In the genomic region with DNA sequence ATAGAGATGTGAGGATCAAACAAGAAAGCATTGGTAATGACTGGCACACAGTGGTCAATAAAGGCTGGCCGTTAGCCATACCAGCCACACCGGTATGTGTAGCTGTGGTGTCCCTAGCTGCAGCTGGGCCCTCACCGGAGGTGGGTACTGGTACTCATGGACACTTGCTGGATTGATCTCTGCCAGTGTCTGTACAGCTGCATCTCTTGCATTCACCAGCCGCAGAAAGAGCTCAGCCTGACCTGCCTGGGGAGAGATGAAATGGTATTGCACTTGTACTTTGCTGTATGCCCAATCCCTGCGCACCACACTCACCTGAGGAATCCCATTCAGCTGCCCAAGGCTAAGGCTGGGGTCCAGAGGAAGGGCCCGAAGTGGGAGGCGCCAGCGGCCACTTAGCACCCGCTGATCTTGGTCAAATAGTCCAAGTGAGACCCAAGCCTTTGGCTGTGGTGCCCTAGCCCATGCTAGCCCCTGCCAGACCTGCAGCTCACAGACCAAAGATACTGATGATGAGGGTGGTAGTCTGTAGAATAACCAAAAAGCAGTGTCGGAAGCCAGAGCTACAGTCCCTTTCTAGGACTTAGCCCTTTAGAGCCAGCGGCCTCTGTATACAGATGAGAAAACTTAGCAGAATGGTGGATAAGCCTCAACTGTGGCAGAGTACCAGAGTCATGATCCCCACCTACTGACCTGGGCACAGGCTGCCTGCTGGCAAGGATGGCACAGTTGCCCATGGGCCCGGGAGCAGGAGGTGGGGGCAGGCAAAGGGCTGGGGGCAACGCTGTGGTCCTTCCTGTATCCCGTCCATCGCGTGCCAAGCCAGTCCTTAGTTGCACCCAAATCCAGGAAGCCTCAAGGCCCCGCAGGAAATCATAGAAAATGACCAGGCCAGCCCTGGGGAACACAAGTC, we compare ENCODE assay signal across 12 cellular contexts. TPM values are rescaled to one million over a fixed set of nuclear protein-coding genes. Genes with fewer than 3 reads are reported as not detected.
DNase-seq lines count a peak whose midpoint lies in the region; ATAC-seq and TF ChIP-seq lines count a peak whose summit lies in the region.
"Had no signal": no experiment of that assay in that cellular context is flagged by ENCODE, and none has a peak within 500 bp of the region (broad histone marks: within the 10 kb centered on the region; RNA-seq: fewer than 3 reads in every experiment).

No MANE protein-coding gene starts in this region.

- no peak for TF ChIP-seq CTCF in WTC11 (IDR thresholded peaks at IDR 0.05)
- TF ChIP-seq CTCF in stomach (IDR thresholded peaks at IDR 0.05) = no peak
- no peak for TF ChIP-seq CTCF in mesothelial cell of epicardium (IDR thresholded peaks at IDR 0.05; ENCODE audit: unreplicated experiment)

- no peak for DNase-seq in T-helper 1 cell
- DNase-seq in WTC11 (ENCODE audit: low spot score) = no peak
- peak in 1 of 3 donors; percentile 61 for DNase-seq in right cardiac atrium
- no peak for DNase-seq in stomach
- no peak for DNase-seq in DMS79 (lab: John Stamatoyannopoulos, UW)
- no peak for DNase-seq in mesothelial cell of epicardium (ENCODE audit: low spot score in 2 of 2, unreplicated experiment in 2 of 2)
- no peak for DNase-seq in cerebellar nuclear complex (lab: John Stamatoyannopoulos, UW)
- DNase-seq: activated effector memory CD4-positive, alpha-beta T cell treated with anti-CD3 and anti-CD28 coated beads, Interleukin-2, amount 50 U/mL, for 16 hours; NCI-H510A; retina had no signal

- peaks cover 35 to 92% (median 79%) of the 10 kb centered on the region in 4 donors for H3K36me3 ChIP-seq in stomach

- no peak for TF ChIP-seq EP300 in stomach (IDR thresholded peaks at IDR 0.05)

- CTCF ChIA-PET in WTC11 (lab: Charles Lee) = interaction anchor here (1.2 kb wide), 1 partner anchor 602 kb away, joined by 3 read pairs; no protein-coding TSS in a partner anchor

- no peaks in the 10 kb centered on the region for H3K9me3 ChIP-seq in right cardiac atrium (ENCODE audit: control insufficient read depth, low read length)
- no peaks in the 10 kb centered on the region for H3K9me3 ChIP-seq in stomach

- H3K27me3 ChIP-seq in right cardiac atrium (ENCODE audit: control insufficient read depth, insufficient read depth) = no peaks in the 10 kb centered on the region
- H3K27me3 ChIP-seq in stomach = no peaks in the 10 kb centered on the region

- H3K36me3 Mint-ChIP-seq in T-helper 1 cell treated with Interleukin-12 subunit alpha and Interleukin-12 subunit beta and Interleukin-4 antibody, amounts not matched to agents 30 μg/mL and 1 μg/mL, for 36 hours (ENCODE audit: low read depth) = peaks cover 22% of the 10 kb centered on the region
- H3K36me3 Mint-ChIP-seq in WTC11 (peaks cover 36% of the 10 kb centered on the region), mesothelial cell of epicardium (peaks cover 28% of the 10 kb centered on the region)

- POLR2A ChIA-PET in WTC11 (lab: Charles Lee) = interaction anchor here (0.6 kb wide), 1 partner anchor 18 kb away, joined by 3 read pairs; no protein-coding TSS in a partner anchor

- no peak for TF ChIP-seq POLR2A in stomach (IDR thresholded peaks at IDR 0.05)

- no peaks in the 10 kb centered on the region for H3K27me3 Mint-ChIP-seq in T-helper 1 cell treated with Interleukin-12 subunit alpha and Interleukin-12 subunit beta and Interleukin-4 antibody, amounts not matched to agents 30 μg/mL and 1 μg/mL, for 36 hours (ENCODE audit: low read depth)
- no peaks in the 10 kb centered on the region for H3K27me3 Mint-ChIP-seq in WTC11 (ENCODE audit: low read depth)
- no peaks in the 10 kb centered on the region for H3K27me3 Mint-ChIP-seq in mesothelial cell of epicardium (ENCODE audit: low read depth)

- H3K4me3 ChIP-seq in right cardiac atrium (ENCODE audit: low read length) (no peak overlapping the region), stomach (no peak overlapping the region)

- WGBS in right cardiac atrium = 84% methylated on average over 17 of the region's 17 CpGs
- 83 to 89% (median 88%) methylated on average over 15 to 17 of the region's 17 CpGs for WGBS in stomach, 5 donors

- ATAC-seq in WTC11 (peak; percentile 2; the same call in 1 of the 2 replicates), right cardiac atrium (peak; percentile 2 to 3)

- H3K27ac ChIP-seq in right cardiac atrium (ENCODE audit: low read length) (peak overlapping the region; percentile 6), stomach (peak overlapping the region in 4 of 5 donors; percentile 47 to 71 (median 52))

- H3K4me1 ChIP-seq in right cardiac atrium (ENCODE audit: control insufficient read depth, insufficient read depth, low read length) (peaks cover 8% of the 10 kb centered on the region), stomach (peaks cover 3 to 27% (median 12%) of the 10 kb centered on the region in 4 donors)

- H3K9me3 Mint-ChIP-seq in T-helper 1 cell treated with Interleukin-12 subunit alpha and Interleukin-12 subunit beta and Interleukin-4 antibody, amounts not matched to agents 30 μg/mL and 1 μg/mL, for 36 hours = no peaks in the 10 kb centered on the region
- H3K9me3 Mint-ChIP-seq in WTC11 (no peaks in the 10 kb centered on the region), mesothelial cell of epicardium (no peaks in the 10 kb centered on the region)
- H3K9me3 Mint-ChIP-seq: T-helper 2 cell treated with Interferon-gamma antibody and Interleukin-4, amounts not matched to agents 5 μg/mL and 100 μg/mL, for 36 hours had no signal

- H3K4me1 Mint-ChIP-seq in T-helper 1 cell treated with Interleukin-12 subunit alpha and Interleukin-12 subunit beta and Interleukin-4 antibody, amounts not matched to agents 30 μg/mL and 1 μg/mL, for 36 hours (ENCODE audit: low read depth) = no peaks in the 10 kb centered on the region
- peaks cover 4% of the 10 kb centered on the region; the same call in 1 of the 2 replicates for H3K4me1 Mint-ChIP-seq in WTC11
- no peaks in the 10 kb centered on the region for H3K4me1 Mint-ChIP-seq in mesothelial cell of epicardium

- intact Hi-C loops in right cardiac atrium (cut with DNase I) = no loop called here
- intact Hi-C loops in stomach (cut with DNase I; ENCODE audit: low total_unique reads) = no loop called here

- H3K4me3 Mint-ChIP-seq in T-helper 1 cell treated with Interleukin-12 subunit alpha and Interleukin-12 subunit beta and Interleukin-4 antibody, amounts not matched to agents 30 μg/mL and 1 μg/mL, for 36 hours = no peak overlapping the region
- H3K4me3 Mint-ChIP-seq in WTC11 (no peak overlapping the region), mesothelial cell of epicardium (no peak overlapping the region)
- H3K4me3 Mint-ChIP-seq: T-helper 2 cell treated with Interferon-gamma antibody and Interleukin-4, amounts not matched to agents 5 μg/mL and 100 μg/mL, for 36 hours had no signal

- peak overlapping the region; percentile 20 for H3K27ac Mint-ChIP-seq in T-helper 1 cell treated with Interleukin-12 subunit alpha and Interleukin-12 subunit beta and Interleukin-4 antibody, amounts not matched to agents 30 μg/mL and 1 μg/mL, for 36 hours
- H3K27ac Mint-ChIP-seq in WTC11 (peak overlapping the region; percentile 84; the same call in 1 of the 2 replicates), mesothelial cell of epicardium (no peak overlapping the region)

TF ChIP-seq in WTC11, 78 proteins besides CTCF, POLR2A, EP300 and RAD21 (continues in another document):
- TF ChIP-seq, protein P1, sequence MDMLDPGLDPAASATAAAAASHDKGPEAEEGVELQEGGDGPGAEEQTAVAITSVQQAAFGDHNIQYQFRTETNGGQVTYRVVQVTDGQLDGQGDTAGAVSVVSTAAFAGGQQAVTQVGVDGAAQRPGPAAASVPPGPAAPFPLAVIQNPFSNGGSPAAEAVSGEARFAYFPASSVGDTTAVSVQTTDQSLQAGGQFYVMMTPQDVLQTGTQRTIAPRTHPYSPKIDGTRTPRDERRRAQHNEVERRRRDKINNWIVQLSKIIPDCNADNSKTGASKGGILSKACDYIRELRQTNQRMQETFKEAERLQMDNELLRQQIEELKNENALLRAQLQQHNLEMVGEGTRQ (CRISPR knock-in tag; IDR thresholded peaks at IDR 0.05) = no peak
- TF ChIP-seq NFATC4 (CRISPR knock-in tag; IDR thresholded peaks at IDR 0.05) (0 out of 2 replicates have a peak, but pooled peaks have one; percentile 3), NR3C1 (CRISPR knock-in tag; conservative IDR thresholded peaks at IDR 0.05; ENCODE audit: low read depth) (no peak), GRHL2 (CRISPR knock-in tag; IDR thresholded peaks at IDR 0.05; ENCODE audit: insufficient replicate concordance, severe bottlenecking) (no peak)
- TF ChIP-seq, protein P2, sequence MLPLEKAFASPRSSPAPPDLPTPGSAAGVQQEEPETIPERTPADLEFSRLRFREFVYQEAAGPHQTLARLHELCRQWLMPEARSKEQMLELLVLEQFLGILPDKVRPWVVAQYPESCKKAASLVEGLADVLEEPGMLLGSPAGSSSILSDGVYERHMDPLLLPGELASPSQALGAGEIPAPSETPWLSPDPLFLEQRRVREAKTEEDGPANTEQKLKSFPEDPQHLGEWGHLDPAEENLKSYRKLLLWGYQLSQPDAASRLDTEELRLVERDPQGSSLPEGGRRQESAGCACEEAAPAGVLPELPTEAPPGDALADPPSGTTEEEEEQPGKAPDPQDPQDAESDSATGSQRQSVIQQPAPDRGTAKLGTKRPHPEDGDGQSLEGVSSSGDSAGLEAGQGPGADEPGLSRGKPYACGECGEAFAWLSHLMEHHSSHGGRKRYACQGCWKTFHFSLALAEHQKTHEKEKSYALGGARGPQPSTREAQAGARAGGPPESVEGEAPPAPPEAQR (CRISPR knock-in tag; IDR thresholded peaks at IDR 0.05) = no peak
- TF ChIP-seq, protein P3, sequence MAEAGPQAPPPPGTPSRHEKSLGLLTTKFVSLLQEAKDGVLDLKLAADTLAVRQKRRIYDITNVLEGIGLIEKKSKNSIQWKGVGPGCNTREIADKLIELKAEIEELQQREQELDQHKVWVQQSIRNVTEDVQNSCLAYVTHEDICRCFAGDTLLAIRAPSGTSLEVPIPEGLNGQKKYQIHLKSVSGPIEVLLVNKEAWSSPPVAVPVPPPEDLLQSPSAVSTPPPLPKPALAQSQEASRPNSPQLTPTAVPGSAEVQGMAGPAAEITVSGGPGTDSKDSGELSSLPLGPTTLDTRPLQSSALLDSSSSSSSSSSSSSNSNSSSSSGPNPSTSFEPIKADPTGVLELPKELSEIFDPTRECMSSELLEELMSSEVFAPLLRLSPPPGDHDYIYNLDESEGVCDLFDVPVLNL (CRISPR knock-in tag; IDR thresholded peaks at IDR 0.05; ENCODE audit: borderline replicate concordance, low read depth) = no peak

RNA-seq across cellular contexts. Expression of a gene that starts 3.0 kb away (rescaled TPM):
- 2.1 to 3.5 TPM (median 2.4 TPM) in 3 replicates for total RNA-seq in WTC11 (2021)
- total RNA-seq in right cardiac atrium = 1 to 10 TPM in 3 of 4 donors, under 1 TPM in 1; 0.42 to 1.8 (median 1.1) TPM
- polyA plus RNA-seq in right cardiac atrium = 0.93 TPM
- 10 to 100 TPM in 2 of 5 donors, 1 to 10 TPM in 2, not detected in 1; 5.1 to 17.1 (median 11.1) TPM for total RNA-seq in stomach
- under 1 TPM in 2 of 3 donors, not detected in 1; 0.68 to 0.83 TPM for polyA plus RNA-seq in stomach
- total RNA-seq in mesothelial cell of epicardium = 4.5 to 5.6 TPM (median 5.6 TPM) in 3 replicates

RNA-seq across cellular contexts. Expression of a gene that starts 37.0 kb away (rescaled TPM):
- total RNA-seq in WTC11 (2021) (488 to 535 TPM (median 489 TPM) in 3 replicates), right cardiac atrium (10 to 100 TPM; 43.7 to 49.4 (median 48.1) TPM), stomach (100 to 1,000 TPM in 2 of 5 donors, 10 to 100 TPM in 3; 14.0 to 107 (median 51.8) TPM), mesothelial cell of epicardium (164 to 185 TPM (median 170 TPM) in 3 replicates)
- polyA plus RNA-seq in right cardiac atrium (89.8 TPM), stomach (100 to 1,000 TPM in 1 of 3 donors, 10 to 100 TPM in 2; 78.7 to 119 (median 79.9) TPM)
